In genomic region chr18:64539852-64540251, GRCh38 we compare ENCODE assay signal across 23 cellular contexts.
"Had no signal": no experiment of that assay in that cellular context is flagged by ENCODE, and none has a peak within 500 bp of the region (broad histone marks: within the 10 kb centered on the region; RNA-seq: fewer than 3 reads in every experiment).

No MANE protein-coding gene starts in this region.

- H3K9ac ChIP-seq: parathyroid adenoma had no signal

- H3K9me3 Mint-ChIP-seq: nephron had no signal

- H3K4me3 ChIP-seq: cardiac muscle cell, heart right ventricle, left lung, tibial nerve had no signal

- FAIRE-seq: endometrium, keratinocyte, urothelium cell line had no signal

- H3K4me3 Mint-ChIP-seq: activated naive CD4-positive, alpha-beta T cell treated with anti-CD3 and anti-CD28 coated beads for 36 hours; activated naive CD8-positive, alpha-beta T cell treated with anti-CD3 and anti-CD28 coated beads, Interleukin-2, amount 10 ng/mL, durations not matched to agents 7 days and 5 days; activated T-cell treated with anti-CD3 and anti-CD28 coated beads, Interleukin-2, amount 50 U/mL, for 24 hours; nephron; stimulated activated naive CD8-positive, alpha-beta T cell treated with anti-CD3 and anti-CD28 coated beads, Interleukin-15, amount 100 ng/mL, for 72 hours had no signal

- H3K27ac ChIP-seq: cardiac muscle cell, heart right ventricle, left lung, parathyroid adenoma, tibial nerve, WERI-Rb-1 had no signal

- H3K4me1 Mint-ChIP-seq: activated naive CD8-positive, alpha-beta T cell treated with anti-CD3 and anti-CD28 coated beads, Interleukin-2, amount 10 ng/mL, durations not matched to agents 7 days and 5 days; nephron; stimulated activated naive CD8-positive, alpha-beta T cell treated with anti-CD3 and anti-CD28 coated beads, Interleukin-15, amount 100 ng/mL, for 72 hours had no signal

- H3K27ac Mint-ChIP-seq: activated naive CD4-positive, alpha-beta T cell treated with anti-CD3 and anti-CD28 coated beads for 36 hours; activated naive CD8-positive, alpha-beta T cell treated with anti-CD3 and anti-CD28 coated beads, Interleukin-2, amount 10 ng/mL, durations not matched to agents 7 days and 5 days; activated T-cell treated with anti-CD3 and anti-CD28 coated beads, Interleukin-2, amount 50 U/mL, for 24 hours; nephron; stimulated activated naive CD8-positive, alpha-beta T cell treated with anti-CD3 and anti-CD28 coated beads, Interleukin-15, amount 100 ng/mL, for 72 hours had no signal

- H3K4me1 ChIP-seq: heart right ventricle, left lung, parathyroid adenoma, tibial nerve had no signal

- H3K27me3 ChIP-seq: cardiac muscle cell, heart right ventricle, left lung, tibial nerve had no signal

- H3K27me3 Mint-ChIP-seq: activated naive CD8-positive, alpha-beta T cell treated with anti-CD3 and anti-CD28 coated beads, Interleukin-2, amount 10 ng/mL, durations not matched to agents 7 days and 5 days; activated T-cell treated with anti-CD3 and anti-CD28 coated beads, Interleukin-2, amount 50 U/mL, for 24 hours; stimulated activated naive CD8-positive, alpha-beta T cell treated with anti-CD3 and anti-CD28 coated beads, Interleukin-15, amount 100 ng/mL, for 72 hours had no signal

- H3K79me2 ChIP-seq: parathyroid adenoma had no signal

- ATAC-seq: heart right ventricle; left lung; right cardiac atrium; stimulated activated naive CD8-positive, alpha-beta T cell treated with anti-CD3 and anti-CD28 coated beads, Interleukin-15, amount 100 ng/mL, for 72 hours had no signal

- H3K36me3 ChIP-seq: cardiac muscle cell, heart right ventricle, left lung, tibial nerve, WERI-Rb-1 had no signal

- H3K9me3 ChIP-seq: tibial nerve had no signal

- H3K36me3 Mint-ChIP-seq: activated naive CD8-positive, alpha-beta T cell treated with anti-CD3 and anti-CD28 coated beads, Interleukin-2, amount 10 ng/mL, durations not matched to agents 7 days and 5 days had no signal

- DNase-seq: activated CD4-positive, alpha-beta T cell treated with anti-CD3 and anti-CD28 coated beads for 1 hour; activated CD4-positive, alpha-beta T cell treated with anti-CD3 and anti-CD28 coated beads, Interleukin-2, amount 50 U/mL, for 1 hour; activated CD8-positive, alpha-beta memory T cell treated with anti-CD3 and anti-CD28 coated beads, Interleukin-2, amount 50 U/mL, for 4 hours; activated naive CD4-positive, alpha-beta T cell treated with anti-CD3 and anti-CD28 coated beads for 36 hours; activated naive CD8-positive, alpha-beta T cell treated with anti-CD3 and anti-CD28 coated beads, Interleukin-2, amount 10 ng/mL, durations not matched to agents 7 days and 5 days; activated T-cell treated with anti-CD3 and anti-CD28 coated beads, Interleukin-2, amount 50 U/mL, for 24 hours; amniotic stem cell; heart right ventricle; left lung; nucleus accumbens; right cardiac atrium; stimulated activated CD4-positive, alpha-beta T cell treated with anti-CD3 and anti-CD28 coated beads, Interleukin-12 subunit alpha, Interleukin-12 subunit beta, amount 100 ng/mL, for 4 hours; stimulated activated CD4-positive, alpha-beta T cell treated with anti-CD3 and anti-CD28 coated beads, Interleukin-4, amount 100 ng/mL, for 4 hours; stimulated activated naive CD8-positive, alpha-beta T cell treated with anti-CD3 and anti-CD28 coated beads, Interleukin-15, amount 100 ng/mL, for 72 hours; T-helper 2 cell; WERI-Rb-1 had no signal
